10 cellular contexts compared by ENCODE assay signal in the genomic region with DNA sequence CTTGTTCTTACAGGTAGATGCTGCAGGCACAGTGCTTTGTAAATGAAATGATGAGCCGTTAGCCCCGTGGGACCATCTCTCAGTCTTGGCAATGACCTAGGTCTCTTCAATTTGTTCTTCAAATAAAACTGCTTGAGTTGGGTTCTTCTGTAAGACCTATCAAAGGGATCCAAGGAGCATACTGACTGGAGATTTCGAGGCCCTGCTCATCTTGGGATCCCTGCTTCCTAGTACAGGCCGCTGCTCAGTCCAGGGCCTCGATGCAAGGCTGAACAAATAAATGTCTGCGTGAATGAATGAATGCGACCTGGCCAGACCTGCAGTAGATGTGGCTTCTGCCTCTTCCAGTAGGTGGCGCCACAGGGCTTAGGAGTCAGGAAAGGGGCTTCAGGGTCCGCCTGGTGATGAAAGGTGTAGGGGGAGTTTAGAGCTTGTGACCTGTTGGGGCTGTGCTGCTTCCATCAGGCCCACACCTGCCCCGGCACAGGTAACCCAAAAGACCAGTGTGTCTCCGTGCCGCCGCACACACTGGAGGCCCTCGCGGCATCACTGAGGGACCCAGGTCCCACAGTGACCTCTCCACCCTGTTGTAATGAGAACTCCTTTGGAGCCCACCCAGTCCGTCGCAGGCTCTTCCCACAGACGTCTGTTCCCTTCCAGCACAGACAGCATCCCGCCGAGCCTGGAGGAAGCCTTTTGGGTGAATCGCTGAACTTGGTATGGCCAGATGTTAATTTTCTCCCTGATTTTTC. TPM values are rescaled to one million over a fixed set of nuclear protein-coding genes. Genes with fewer than 3 reads are reported as not detected.
A peak's percentile ranks its signal among the peaks of the same experiment; 100 is the strongest.
DNase-seq lines count a peak whose midpoint lies in the region; ATAC-seq and TF ChIP-seq lines count a peak whose summit lies in the region.
"Had no signal": no experiment of that assay in that cellular context is flagged by ENCODE, and none has a peak within 500 bp of the region (broad histone marks: within the 10 kb centered on the region; RNA-seq: fewer than 3 reads in every experiment).

No MANE protein-coding gene starts in this region.

- H3K4me2 ChIP-seq in OCI-LY1 (ENCODE audit: low read length) = no peak overlapping the region

- H3K36me3 Mint-ChIP-seq in CD8-positive, alpha-beta memory T cell = no peaks in the 10 kb centered on the region

- H3K27me3 ChIP-seq in CD8-positive, alpha-beta memory T cell (ENCODE audit: insufficient read depth, low read length, poor library complexity, severe bottlenecking) = peaks cover 14% of the 10 kb centered on the region
- H3K27me3 ChIP-seq in OCI-LY1 (ENCODE audit: insufficient read depth, low read length) = no peaks in the 10 kb centered on the region
- H3K27me3 ChIP-seq in brain microvascular endothelial cell (replicated peaks) = peaks cover 55% of the 10 kb centered on the region
- H3K27me3 ChIP-seq in kidney epithelial cell (ENCODE audit: control insufficient read depth, insufficient read depth, low read length) = peaks cover 59% of the 10 kb centered on the region

- H3K4me1 Mint-ChIP-seq in CD8-positive, alpha-beta memory T cell = peaks cover 7 to 16% (median 12%) of the 10 kb centered on the region in 3 donors

- H3K27ac Mint-ChIP-seq in CD8-positive, alpha-beta memory T cell = no peak overlapping the region
- H3K27ac Mint-ChIP-seq: naive B cell had no signal

- peak; percentile 90 for TF ChIP-seq CTCF in HFF-Myc (IDR thresholded peaks at IDR 0.05; ENCODE audit: low read depth, low read length, missing control alignments)
- TF ChIP-seq CTCF in OCI-LY1 (IDR thresholded peaks at IDR 0.05; ENCODE audit: low read length) = peak; percentile 99
- TF ChIP-seq CTCF in brain microvascular endothelial cell (IDR thresholded peaks at IDR 0.05; ENCODE audit: low read depth, low read length, missing control alignments) = peak; percentile 90
- peak; percentile 77 for TF ChIP-seq CTCF in kidney epithelial cell (IDR thresholded peaks at IDR 0.05; ENCODE audit: insufficient read depth, low read length, poor library complexity, severe bottlenecking)

- CTCF ChIA-PET in CD8-positive, alpha-beta memory T cell (lab: Charles Lee) = no interaction called here

- H4K20me1 ChIP-seq in OCI-LY1 (ENCODE audit: insufficient read depth, low read length) = no peaks in the 10 kb centered on the region

- no peak overlapping the region for H3K4me3 ChIP-seq in CD8-positive, alpha-beta memory T cell (ENCODE audit: low read length)
- H3K4me3 ChIP-seq in HFF-Myc (replicated peaks; ENCODE audit: low read depth, low read length) (no peak overlapping the region), OCI-LY1 (ENCODE audit: low read depth, low read length, poor library complexity, severe bottlenecking) (no peak overlapping the region), brain microvascular endothelial cell (ENCODE audit: low read depth, low read length) (no peak overlapping the region), kidney epithelial cell (ENCODE audit: low read depth, low read length) (no peak overlapping the region)

- in situ Hi-C loops in brain microvascular endothelial cell (cut with HindIII; ENCODE audit: low pct_ligation_motif_present, low sequenced_read_pairs) = no loop called here

- peak overlapping the region in 2 of 7 donors; percentile 11 to 48 for H3K4me3 Mint-ChIP-seq in CD8-positive, alpha-beta memory T cell
- H3K4me3 Mint-ChIP-seq: IgD-negative memory B cell had no signal

- peak in 3 of 5 donors; percentile 10 to 53 (median 18) for DNase-seq in CD8-positive, alpha-beta memory T cell
- DNase-seq in HFF-Myc (ENCODE audit: extremely low read depth, low read depth) = no peak
- DNase-seq in brain microvascular endothelial cell = peak; percentile 41
- DNase-seq in kidney epithelial cell (ENCODE audit: low read depth) = no peak
- DNase-seq in stimulated activated CD8-positive, alpha-beta memory T cell treated with anti-CD3 and anti-CD28 coated beads, Interleukin-4, amount 100 ng/mL, for 24 hours (ENCODE audit: low read depth) = peak; percentile 24
- no peak for DNase-seq in NCI-H510A (lab: John Stamatoyannopoulos, UW)
- DNase-seq: naive B cell had no signal

- H3K9ac ChIP-seq in OCI-LY1 (ENCODE audit: low read length) = no peak overlapping the region

- POLR2A ChIA-PET in CD8-positive, alpha-beta memory T cell (lab: Charles Lee) = no interaction called here

- H3F3A ChIP-seq in OCI-LY1 (ENCODE audit: insufficient read depth, low read length) = no peaks in the 10 kb centered on the region

- no peaks in the 10 kb centered on the region for H3K4me1 ChIP-seq in CD8-positive, alpha-beta memory T cell (ENCODE audit: insufficient read depth, low read length)
- H3K4me1 ChIP-seq in OCI-LY1 (ENCODE audit: insufficient read depth, low read length, severe bottlenecking) = no peaks in the 10 kb centered on the region

- no peaks in the 10 kb centered on the region for H3K9me3 Mint-ChIP-seq in CD8-positive, alpha-beta memory T cell
- H3K9me3 Mint-ChIP-seq: IgD-negative memory B cell, naive B cell had no signal

- H3K9me3 ChIP-seq in CD8-positive, alpha-beta memory T cell (ENCODE audit: low read length) = no peaks in the 10 kb centered on the region
- H3K9me3 ChIP-seq in OCI-LY1 (ENCODE audit: low read length) = no peaks in the 10 kb centered on the region

- H2AFZ ChIP-seq in OCI-LY1 (ENCODE audit: low read length) = no peak overlapping the region

- peaks cover 18 to 55% of the 10 kb centered on the region in 2 donors for H3K27me3 Mint-ChIP-seq in CD8-positive, alpha-beta memory T cell

- H3K9me2 ChIP-seq in OCI-LY1 (ENCODE audit: low read depth, low read length) = no peaks in the 10 kb centered on the region

- H3K27ac ChIP-seq in CD8-positive, alpha-beta memory T cell (ENCODE audit: low read depth, low read length) = no peak overlapping the region
- H3K27ac ChIP-seq in OCI-LY1 (ENCODE audit: low read depth, low read length, poor library complexity, severe bottlenecking) (no peak overlapping the region), brain microvascular endothelial cell (no peak overlapping the region)

- H3K36me3 ChIP-seq in CD8-positive, alpha-beta memory T cell (ENCODE audit: insufficient read depth, low read length) = no peaks in the 10 kb centered on the region
- no peaks in the 10 kb centered on the region for H3K36me3 ChIP-seq in OCI-LY1 (ENCODE audit: insufficient read depth, low read length)
- no peaks in the 10 kb centered on the region for H3K36me3 ChIP-seq in brain microvascular endothelial cell (replicated peaks)
- no peaks in the 10 kb centered on the region for H3K36me3 ChIP-seq in kidney epithelial cell (ENCODE audit: control insufficient read depth, insufficient read depth, low read length)

- H3K79me2 ChIP-seq in OCI-LY1 (ENCODE audit: insufficient read depth, low read length) = no peaks in the 10 kb centered on the region

- ATAC-seq in GM19397 (IDR thresholded peaks at IDR 0.05; ENCODE audit: unreplicated experiment) = no peak

RNA-seq across cellular contexts. Expression of a gene that starts 4.4 kb away (rescaled TPM):
- total RNA-seq in CD8-positive, alpha-beta memory T cell = under 1 TPM; 0.04 TPM
- polyA plus RNA-seq in CD8-positive, alpha-beta memory T cell = 0.10 TPM
- 0.55 and 1.3 TPM in 2 replicates for total RNA-seq in kidney epithelial cell

RNA-seq across cellular contexts. Expression of a gene that starts 53.0 kb away (rescaled TPM):
- 10 to 100 TPM; 13.9 to 16.7 TPM for total RNA-seq in CD8-positive, alpha-beta memory T cell
- 26.0 TPM for polyA plus RNA-seq in CD8-positive, alpha-beta memory T cell
- total RNA-seq in kidney epithelial cell = 22.4 and 22.9 TPM in 2 replicates

Comparison
In these comparisons a context has a peak if more than half of its experiments do, and no peak if none do; other contexts are left out.
1. DNase-seq: peak in CD8-positive, alpha-beta memory T cell (3 of 5), brain microvascular endothelial cell (single experiment) and stimulated activated CD8-positive, alpha-beta memory T cell treated with anti-CD3 and anti-CD28 coated beads, Interleukin-4, amount 100 ng/mL, for 24 hours (single experiment); none in HFF-Myc (single experiment), kidney epithelial cell (single experiment) and NCI-H510A (single experiment).
2. Peak in every context shown above with its lines, with median percentiles within 50 percentile points of each other: CTCF ChIP-seq.